Comparison of ENCODE assay signal across 8 cellular contexts in the genomic region with DNA sequence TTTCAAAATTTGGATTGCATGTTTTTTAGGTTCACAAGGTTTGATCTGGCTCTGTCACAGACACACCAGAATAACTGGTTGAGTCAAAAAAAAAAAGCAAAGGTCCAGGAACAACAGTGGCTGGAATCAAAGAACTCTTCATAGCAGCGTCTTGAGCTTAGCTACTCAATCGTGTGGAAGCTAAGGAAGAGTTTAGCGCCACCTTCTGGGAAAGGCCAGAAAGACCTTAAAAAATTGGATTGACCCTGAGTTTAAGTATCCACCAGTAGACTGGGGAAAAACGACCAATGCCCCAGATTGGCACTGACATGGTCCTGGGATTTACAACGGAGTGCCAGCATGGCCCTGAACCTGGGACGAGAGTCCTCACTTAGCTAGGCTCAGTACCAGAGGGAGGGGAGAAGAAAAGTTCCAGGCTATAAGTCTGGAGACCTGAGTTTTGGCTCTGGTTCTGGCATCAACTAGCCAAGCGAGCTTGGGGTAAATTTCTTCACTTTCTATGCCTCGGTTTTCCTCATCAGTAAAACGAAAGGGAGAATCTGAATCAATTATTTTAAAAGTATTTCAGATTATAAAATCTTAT.
A peak's percentile ranks its signal among the peaks of the same experiment; 100 is the strongest.
DNase-seq lines count a peak whose midpoint lies in the region; ATAC-seq, FAIRE-seq and TF ChIP-seq lines count a peak whose summit lies in the region.

No MANE protein-coding gene starts in this region.

- no peak for TF ChIP-seq EP300 in neural cell (conservative IDR thresholded peaks at IDR 0.05; ENCODE audit: poor library complexity, severe bottlenecking)

- H4K20me1 ChIP-seq in fibroblast of lung (ENCODE audit: control insufficient read depth, extremely low read depth, insufficient read depth, low read length): no peaks in the 10 kb centered on the region
- no peaks in the 10 kb centered on the region for H4K20me1 ChIP-seq in neural cell (ENCODE audit: insufficient read depth)

- H3K4me3 ChIP-seq in BE2C (ENCODE audit: low read depth, low read length) (no peak overlapping the region), fibroblast of lung (replicated peaks in 1 of 4; ENCODE audit: control extremely low read depth in 1 of 4, insufficient read depth in 1 of 4, low read depth in 3 of 4, low read length in 4 of 4) (no peak overlapping the region), neural cell (ENCODE audit: low read length) (no peak overlapping the region)

- no peaks in the 10 kb centered on the region for H3K9me2 ChIP-seq in neural cell (ENCODE audit: insufficient read depth, low read length)

- no peaks in the 10 kb centered on the region for H3K9me3 ChIP-seq in BE2C
- H3K9me3 ChIP-seq in fibroblast of lung (ENCODE audit: control insufficient read depth, insufficient read depth, low read depth, low read length): no peaks in the 10 kb centered on the region
- H3K9me3 ChIP-seq in neural cell (ENCODE audit: low read length): no peaks in the 10 kb centered on the region

- FAIRE-seq in GM18507 (lab: Jason Lieb, UNC): peak; percentile 62

- ATAC-seq in GM19035 (IDR thresholded peaks at IDR 0.05; ENCODE audit: unreplicated experiment) (no peak), HG03354 (IDR thresholded peaks at IDR 0.05; ENCODE audit: poor library complexity, severe bottlenecking, unreplicated experiment) (no peak)

- in situ Hi-C loops in SK-MEL-5 (cut with HindIII; ENCODE audit: low pct_unique_long_range_greater_than_20kb, low sequenced_read_pairs): no loop called here

- TF ChIP-seq CTCF in BE2C (IDR thresholded peaks at IDR 0.05; ENCODE audit: low read depth, low read length) (peak; percentile 72), fibroblast of lung (conservative IDR thresholded peaks at IDR 0.05 in 1 of 2, IDR thresholded peaks at IDR 0.05 in 1 of 2; ENCODE audit: low read depth in 1 of 2, low read length in 2 of 2) (peak; percentile 80 to 92), neural cell (IDR thresholded peaks at IDR 0.05; ENCODE audit: poor library complexity, severe bottlenecking) (peak; percentile 72)

- peak; percentile 31 for DNase-seq in BE2C
- peak; percentile 17 for DNase-seq in GM18507 (ENCODE audit: extremely low spot score, insufficient read length, low read depth)
- peak; percentile 9 for DNase-seq in NCI-H1048 (lab: John Stamatoyannopoulos, UW)
- DNase-seq in SK-MEL-5 (ENCODE audit: low read depth, low spot score): peak; percentile 85
- peak; percentile 59 to 80 for DNase-seq in fibroblast of lung (ENCODE audit: low read depth in 2 of 2)

- H3K27me3 ChIP-seq in BE2C: no peaks in the 10 kb centered on the region
- no peaks in the 10 kb centered on the region for H3K27me3 ChIP-seq in fibroblast of lung (ENCODE audit: control insufficient read depth, insufficient read depth, low read length)
- no peaks in the 10 kb centered on the region for H3K27me3 ChIP-seq in neural cell (ENCODE audit: insufficient read depth, low read depth, low read length)

- H3F3A ChIP-seq in neural cell (ENCODE audit: insufficient read depth, low read length, poor library complexity, severe bottlenecking): no peaks in the 10 kb centered on the region

- H2AFZ ChIP-seq in fibroblast of lung (ENCODE audit: low read length) (no peak overlapping the region), neural cell (ENCODE audit: low read depth, low read length) (no peak overlapping the region)

- TF ChIP-seq RAD21 in neural cell (conservative IDR thresholded peaks at IDR 0.05): peak; percentile 65

- H3K27ac ChIP-seq in fibroblast of lung (ENCODE audit: insufficient read depth, low read length) (no peak overlapping the region), neural cell (ENCODE audit: low read length) (no peak overlapping the region)

- H3K79me2 ChIP-seq in fibroblast of lung (ENCODE audit: control insufficient read depth, insufficient read depth, low read length) (no peaks in the 10 kb centered on the region), neural cell (replicated peaks; ENCODE audit: insufficient read depth, low read length) (no peaks in the 10 kb centered on the region)

- H3K4me2 ChIP-seq in fibroblast of lung (ENCODE audit: extremely low read depth, insufficient read depth, low read length): no peak overlapping the region
- no peak overlapping the region for H3K4me2 ChIP-seq in neural cell (ENCODE audit: low read length)

- H3K4me1 ChIP-seq in BE2C (no peaks in the 10 kb centered on the region), fibroblast of lung (ENCODE audit: control insufficient read depth, extremely low read depth, insufficient read depth, low read length) (peaks cover 3% of the 10 kb centered on the region)

- H3K36me3 ChIP-seq in BE2C (no peaks in the 10 kb centered on the region), fibroblast of lung (ENCODE audit: control insufficient read depth, insufficient read depth, low read length) (peaks cover 6% of the 10 kb centered on the region), neural cell (ENCODE audit: insufficient read depth, low read length) (peaks cover 14% of the 10 kb centered on the region)

- no peak overlapping the region for H3K9ac ChIP-seq in fibroblast of lung (ENCODE audit: insufficient read depth, low read length)
- no peak overlapping the region for H3K9ac ChIP-seq in neural cell (ENCODE audit: low read length)

TF ChIP-seq in neural cell, 6 proteins besides CTCF, POLR2A, EP300 and RAD21:
- TF ChIP-seq SMC3 (conservative IDR thresholded peaks at IDR 0.05; ENCODE audit: poor library complexity): peak; percentile 68
- TF ChIP-seq, protein P1, sequence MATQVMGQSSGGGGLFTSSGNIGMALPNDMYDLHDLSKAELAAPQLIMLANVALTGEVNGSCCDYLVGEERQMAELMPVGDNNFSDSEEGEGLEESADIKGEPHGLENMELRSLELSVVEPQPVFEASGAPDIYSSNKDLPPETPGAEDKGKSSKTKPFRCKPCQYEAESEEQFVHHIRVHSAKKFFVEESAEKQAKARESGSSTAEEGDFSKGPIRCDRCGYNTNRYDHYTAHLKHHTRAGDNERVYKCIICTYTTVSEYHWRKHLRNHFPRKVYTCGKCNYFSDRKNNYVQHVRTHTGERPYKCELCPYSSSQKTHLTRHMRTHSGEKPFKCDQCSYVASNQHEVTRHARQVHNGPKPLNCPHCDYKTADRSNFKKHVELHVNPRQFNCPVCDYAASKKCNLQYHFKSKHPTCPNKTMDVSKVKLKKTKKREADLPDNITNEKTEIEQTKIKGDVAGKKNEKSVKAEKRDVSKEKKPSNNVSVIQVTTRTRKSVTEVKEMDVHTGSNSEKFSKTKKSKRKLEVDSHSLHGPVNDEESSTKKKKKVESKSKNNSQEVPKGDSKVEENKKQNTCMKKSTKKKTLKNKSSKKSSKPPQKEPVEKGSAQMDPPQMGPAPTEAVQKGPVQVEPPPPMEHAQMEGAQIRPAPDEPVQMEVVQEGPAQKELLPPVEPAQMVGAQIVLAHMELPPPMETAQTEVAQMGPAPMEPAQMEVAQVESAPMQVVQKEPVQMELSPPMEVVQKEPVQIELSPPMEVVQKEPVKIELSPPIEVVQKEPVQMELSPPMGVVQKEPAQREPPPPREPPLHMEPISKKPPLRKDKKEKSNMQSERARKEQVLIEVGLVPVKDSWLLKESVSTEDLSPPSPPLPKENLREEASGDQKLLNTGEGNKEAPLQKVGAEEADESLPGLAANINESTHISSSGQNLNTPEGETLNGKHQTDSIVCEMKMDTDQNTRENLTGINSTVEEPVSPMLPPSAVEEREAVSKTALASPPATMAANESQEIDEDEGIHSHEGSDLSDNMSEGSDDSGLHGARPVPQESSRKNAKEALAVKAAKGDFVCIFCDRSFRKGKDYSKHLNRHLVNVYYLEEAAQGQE (IDR thresholded peaks at IDR 0.05; ENCODE audit: borderline replicate concordance): no peak
TF ChIP-seq in neural cell: peak in this region for 1.

Comparison
In these comparisons a context has a peak if more than half of its experiments do, and no peak if none do; other contexts are left out.
1. DNase-seq: peak in every context shown above with its lines; median percentile 85 in SK-MEL-5; 70 in fibroblast of lung; 31 in BE2C; 17 in GM18507; 9 in NCI-H1048.